In genomic region chr18:36066731-36067117, GRCh38 we compare ENCODE assay signal across 8 cellular contexts. TPM values are rescaled to one million over a fixed set of nuclear protein-coding genes. Genes with fewer than 3 reads are reported as not detected.
DNase-seq lines count a peak whose midpoint lies in the region; ATAC-seq lines count a peak whose summit lies in the region.

No MANE protein-coding gene starts in this region.

- CTCF ChIA-PET in activated CD8-positive, alpha-beta T cell treated with anti-CD3 and anti-CD28 coated beads, Interleukin-2, amount 10 ng/mL, durations not matched to agents 7 days and 5 days (lab: Charles Lee) = no interaction called here

- peak overlapping the region; percentile 96 for H3K4me3 Mint-ChIP-seq in activated T-cell treated with anti-CD3 and anti-CD28 coated beads, Interleukin-2, amount 50 U/mL, for 4 hours
- peak overlapping the region; percentile 95 for H3K4me3 Mint-ChIP-seq in activated CD8-positive, alpha-beta T cell treated with anti-CD3 and anti-CD28 coated beads, Interleukin-2, amount 10 ng/mL, durations not matched to agents 7 days and 5 days
- peak overlapping the region; percentile 83 for H3K4me3 Mint-ChIP-seq in stimulated activated memory B cell treated with anti-CD40 and anti-IgM and Interleukin-4, amounts not matched to agents 10 μg/mL and 1 μg/mL and 100 μg/mL, for 72 hours

- no peak overlapping the region for H3K27ac ChIP-seq in iPS DF 6.9 (ENCODE audit: low read length)

- peak overlapping the region; percentile 76; the same call in 1 of the 2 replicates for H3K4me3 ChIP-seq in iPS DF 6.9 (ENCODE audit: low read length)

- H3K4me1 ChIP-seq in iPS DF 6.9 (ENCODE audit: control insufficient read depth, insufficient read depth, low read length) = no peaks in the 10 kb centered on the region

- no peak for ATAC-seq in activated T-cell treated with anti-CD3 and anti-CD28 coated beads, Interleukin-2, amount 50 U/mL, for 4 hours
- ATAC-seq in HG03342 (IDR thresholded peaks at IDR 0.05; ENCODE audit: unreplicated experiment) = peak; percentile 7
- ATAC-seq in activated CD8-positive, alpha-beta T cell treated with anti-CD3 and anti-CD28 coated beads, Interleukin-2, amount 10 ng/mL, durations not matched to agents 7 days and 5 days = no peak
- no peak for ATAC-seq in stimulated activated memory B cell treated with anti-CD40 and anti-IgM and Interleukin-4, amounts not matched to agents 10 μg/mL and 1 μg/mL and 100 μg/mL, for 72 hours

- H3K9me3 Mint-ChIP-seq in activated T-cell treated with anti-CD3 and anti-CD28 coated beads, Interleukin-2, amount 50 U/mL, for 4 hours = no peaks in the 10 kb centered on the region
- no peaks in the 10 kb centered on the region for H3K9me3 Mint-ChIP-seq in activated CD8-positive, alpha-beta T cell treated with anti-CD3 and anti-CD28 coated beads, Interleukin-2, amount 10 ng/mL, durations not matched to agents 7 days and 5 days (ENCODE audit: insufficient read depth)
- H3K9me3 Mint-ChIP-seq in stimulated activated memory B cell treated with anti-CD40 and anti-IgM and Interleukin-4, amounts not matched to agents 10 μg/mL and 1 μg/mL and 100 μg/mL, for 72 hours = peaks cover 2% of the 10 kb centered on the region

- DNase-seq in activated T-cell treated with anti-CD3 and anti-CD28 coated beads, Interleukin-2, amount 50 U/mL, for 4 hours = no peak
- no peak for DNase-seq in activated T-cell treated with anti-CD3 and anti-CD28 coated beads, Interleukin-2, amount 50 U/mL, for 1 hour
- DNase-seq in activated CD8-positive, alpha-beta T cell treated with anti-CD3 and anti-CD28 coated beads, Interleukin-2, amount 10 ng/mL, durations not matched to agents 7 days and 5 days = no peak
- no peak for DNase-seq in iPS DF 6.9 (ENCODE audit: low read depth, low spot score)
- DNase-seq in kidney glomerular epithelial cell (lab: John Stamatoyannopoulos, UW) = no peak
- DNase-seq in NCI-H226 = no peak

- H3K4me1 Mint-ChIP-seq in activated T-cell treated with anti-CD3 and anti-CD28 coated beads, Interleukin-2, amount 50 U/mL, for 4 hours (ENCODE audit: low read depth) = peaks cover 41% of the 10 kb centered on the region
- H3K4me1 Mint-ChIP-seq in activated CD8-positive, alpha-beta T cell treated with anti-CD3 and anti-CD28 coated beads, Interleukin-2, amount 10 ng/mL, durations not matched to agents 7 days and 5 days (ENCODE audit: low read depth) = peaks cover 32% of the 10 kb centered on the region
- H3K4me1 Mint-ChIP-seq in stimulated activated memory B cell treated with anti-CD40 and anti-IgM and Interleukin-4, amounts not matched to agents 10 μg/mL and 1 μg/mL and 100 μg/mL, for 72 hours = peaks cover 46% of the 10 kb centered on the region

- no peaks in the 10 kb centered on the region for H3K27me3 Mint-ChIP-seq in activated T-cell treated with anti-CD3 and anti-CD28 coated beads, Interleukin-2, amount 50 U/mL, for 4 hours (ENCODE audit: low read depth)
- peaks cover 3% of the 10 kb centered on the region for H3K27me3 Mint-ChIP-seq in activated CD8-positive, alpha-beta T cell treated with anti-CD3 and anti-CD28 coated beads, Interleukin-2, amount 10 ng/mL, durations not matched to agents 7 days and 5 days (ENCODE audit: low read depth)
- H3K27me3 Mint-ChIP-seq in stimulated activated memory B cell treated with anti-CD40 and anti-IgM and Interleukin-4, amounts not matched to agents 10 μg/mL and 1 μg/mL and 100 μg/mL, for 72 hours = no peaks in the 10 kb centered on the region

- H3K27ac Mint-ChIP-seq in activated CD8-positive, alpha-beta T cell treated with anti-CD3 and anti-CD28 coated beads, Interleukin-2, amount 10 ng/mL, durations not matched to agents 7 days and 5 days = peak overlapping the region; percentile 94
- peak overlapping the region; percentile 85 for H3K27ac Mint-ChIP-seq in stimulated activated memory B cell treated with anti-CD40 and anti-IgM and Interleukin-4, amounts not matched to agents 10 μg/mL and 1 μg/mL and 100 μg/mL, for 72 hours

- no peaks in the 10 kb centered on the region for H3K9me3 ChIP-seq in iPS DF 6.9 (ENCODE audit: control insufficient read depth, insufficient read depth, low read length)

- no peaks in the 10 kb centered on the region for H3K27me3 ChIP-seq in iPS DF 6.9 (ENCODE audit: control insufficient read depth, insufficient read depth, low read length)

- H3K36me3 Mint-ChIP-seq in activated T-cell treated with anti-CD3 and anti-CD28 coated beads, Interleukin-2, amount 50 U/mL, for 4 hours (ENCODE audit: insufficient read depth) = peaks cover 9% of the 10 kb centered on the region
- peaks cover 13% of the 10 kb centered on the region for H3K36me3 Mint-ChIP-seq in activated CD8-positive, alpha-beta T cell treated with anti-CD3 and anti-CD28 coated beads, Interleukin-2, amount 10 ng/mL, durations not matched to agents 7 days and 5 days (ENCODE audit: low read depth)
- peaks cover 6% of the 10 kb centered on the region for H3K36me3 Mint-ChIP-seq in stimulated activated memory B cell treated with anti-CD40 and anti-IgM and Interleukin-4, amounts not matched to agents 10 μg/mL and 1 μg/mL and 100 μg/mL, for 72 hours

- POLR2A ChIA-PET in activated CD8-positive, alpha-beta T cell treated with anti-CD3 and anti-CD28 coated beads, Interleukin-2, amount 10 ng/mL, durations not matched to agents 7 days and 5 days (lab: Charles Lee) = interaction anchor here (0.7 to 2.4 kb wide), 4 partner anchors 10 to 63 kb away, joined by 3 to 10 read pairs (median 3); partner anchors contain the start of genes ELP2 and SLC39A6

- no CpG with 5 or more reads among the region's 6 CpGs for WGBS in iPS DF 6.9 (ENCODE audit: insufficient coverage, insufficient read length)

- H3K36me3 ChIP-seq in iPS DF 6.9 (ENCODE audit: control insufficient read depth, insufficient read depth, low read length) = no peaks in the 10 kb centered on the region

RNA-seq across cellular contexts. Expression of gene RPRD1A, which starts 0.6 kb away (rescaled TPM):
- total RNA-seq in activated T-cell treated with anti-CD3 and anti-CD28 coated beads, Interleukin-2, amount 50 U/mL, for 4 hours = 10 to 100 TPM; 19.7 to 23.4 (median 21.7) TPM
- 10 to 100 TPM; 26.8 to 28.2 TPM for total RNA-seq in activated CD8-positive, alpha-beta T cell treated with anti-CD3 and anti-CD28 coated beads, Interleukin-2, amount 10 ng/mL, durations not matched to agents 7 days and 5 days
